In genomic region chr10:19204239-19204917, GRCh38 we compare ENCODE assay signal across 20 cellular contexts.
DNase-seq lines count a peak whose midpoint lies in the region; ATAC-seq, FAIRE-seq and TF ChIP-seq lines count a peak whose summit lies in the region.
"Had no signal": no experiment of that assay in that cellular context is flagged by ENCODE, and none has a peak within 500 bp of the region (broad histone marks: within the 10 kb centered on the region; RNA-seq: fewer than 3 reads in every experiment).

No MANE protein-coding gene starts in this region.

- DNase-seq in T47D (ENCODE audit: low read depth in 1 of 2, low spot score in 1 of 2) (peak; percentile 1 to 13), MCF 10A (ENCODE audit: unreplicated experiment) (no peak), RCC 7860 (ENCODE audit: low spot score) (peak; percentile 75), glomerular visceral epithelial cell (ENCODE audit: extremely low spot score) (peak; percentile 51), upper lobe of right lung (no peak), body of pancreas (no peak)
- no peak for DNase-seq in CD8-positive, alpha-beta T cell
- DNase-seq: 8988T, DMS 273 treated with DMSO at 0.1 percent for 48 hours, HFFc6, MG63, NCI-H1092 treated with DMSO at 0.1 percent for 48 hours, NCI-H2081 treated with DMSO at 0.1 percent for 48 hours, NCI-H524, SIG-M5 had no signal

- POLR2A ChIA-PET in MCF 10A (lab: Yijun Ruan, JAX): no interaction called here
- POLR2A ChIA-PET in CD8-positive, alpha-beta T cell (lab: Charles Lee): no interaction called here

- H3K4me3 Mint-ChIP-seq in MCF 10A (ENCODE audit: unreplicated experiment): no peak overlapping the region
- no peak overlapping the region for H3K4me3 Mint-ChIP-seq in CD8-positive, alpha-beta T cell
- H3K4me3 Mint-ChIP-seq: HFFc6 had no signal

- 45 to 47% methylated on average over 5 of the region's 5 CpGs for WGBS in body of pancreas, 2 donors

- CTCF ChIA-PET in MCF 10A (lab: Yijun Ruan, JAX): interaction anchor here (0.6 kb wide), 1 partner anchor 411 kb away, joined by 4 read pairs; no protein-coding TSS in a partner anchor
- CTCF ChIA-PET in CD8-positive, alpha-beta T cell (lab: Charles Lee): interaction anchor here (1.1 kb wide), 1 partner anchor 41 kb away, joined by 3 read pairs; no protein-coding TSS in a partner anchor

- H3K4me3 ChIP-seq in upper lobe of right lung (peak overlapping the region; percentile 34), body of pancreas (no peak overlapping the region)
- no peak overlapping the region for H3K4me3 ChIP-seq in CD8-positive, alpha-beta T cell (ENCODE audit: low read depth, low read length)
- H3K4me3 ChIP-seq: BLaER1 treated with 17β-estradiol and CSF1 and Interleukin-3, amounts not matched to agents 10 nM and 100 nM; K562; MG63 had no signal

- intact Hi-C loops in MCF 10A (cut with micrococcal nuclease) (no loop called here), upper lobe of right lung (cut with DNase I) (no loop called here), body of pancreas (cut with DNase I) (no loop called here)
- intact Hi-C loops in CD8-positive, alpha-beta T cell (cut with DNase I, micrococcal nuclease): no loop called here

- H3K4me1 Mint-ChIP-seq in MCF 10A (ENCODE audit: insufficient read depth, unreplicated experiment): no peaks in the 10 kb centered on the region
- H3K4me1 Mint-ChIP-seq in CD8-positive, alpha-beta T cell (ENCODE audit: low read depth): no peaks in the 10 kb centered on the region

- H3K9me3 Mint-ChIP-seq in MCF 10A (ENCODE audit: unreplicated experiment): no peaks in the 10 kb centered on the region
- H3K9me3 Mint-ChIP-seq in CD8-positive, alpha-beta T cell: peaks cover 6% of the 10 kb centered on the region

- H3K36me3 ChIP-seq in upper lobe of right lung (no peaks in the 10 kb centered on the region), body of pancreas (replicated peaks in 1 of 2; ENCODE audit: insufficient read depth in 1 of 2, low read depth in 2 of 2) (no peaks in the 10 kb centered on the region)
- no peaks in the 10 kb centered on the region for H3K36me3 ChIP-seq in CD8-positive, alpha-beta T cell (ENCODE audit: insufficient read depth, low read length)
- H3K36me3 ChIP-seq: BLaER1 treated with 17β-estradiol and CSF1 and Interleukin-3, amounts not matched to agents 10 nM and 100 nM; MG63 had no signal

- no peak for TF ChIP-seq CTCF in MCF 10A (IDR thresholded peaks at IDR 0.05; ENCODE audit: unreplicated experiment)
- TF ChIP-seq CTCF in upper lobe of right lung (IDR thresholded peaks at IDR 0.05): no peak
- TF ChIP-seq CTCF in CD8-positive, alpha-beta T cell (IDR thresholded peaks at IDR 0.05): no peak
- TF ChIP-seq CTCF in body of pancreas (IDR thresholded peaks at IDR 0.05): no peak

- in situ Hi-C loops in T47D (cut with HindIII; ENCODE audit: low pct_unique_long_range_greater_than_20kb, low sequenced_read_pairs): no loop called here

- BruUV-seq in MCF 10A (replicated peaks; lab: Mats Ljungman, UMichigan): no TSS peak

- H3K4me1 ChIP-seq in upper lobe of right lung (no peaks in the 10 kb centered on the region), body of pancreas (no peaks in the 10 kb centered on the region)
- H3K4me1 ChIP-seq in CD8-positive, alpha-beta T cell (ENCODE audit: insufficient read depth, low read length): no peaks in the 10 kb centered on the region
- H3K4me1 ChIP-seq: BLaER1 treated with 17β-estradiol and CSF1 and Interleukin-3, amounts not matched to agents 10 nM and 100 nM had no signal

- no peak for TF ChIP-seq POLR2A in body of pancreas (IDR thresholded peaks at IDR 0.05)

- no peaks in the 10 kb centered on the region for H3K36me3 Mint-ChIP-seq in MCF 10A (ENCODE audit: insufficient read depth, unreplicated experiment)
- no peaks in the 10 kb centered on the region for H3K36me3 Mint-ChIP-seq in CD8-positive, alpha-beta T cell

- H3K27me3 Mint-ChIP-seq in MCF 10A (ENCODE audit: insufficient read depth, unreplicated experiment): no peaks in the 10 kb centered on the region
- H3K27me3 Mint-ChIP-seq in CD8-positive, alpha-beta T cell (ENCODE audit: low read depth): no peaks in the 10 kb centered on the region

- H3K27ac Mint-ChIP-seq in MCF 10A (ENCODE audit: low read depth, unreplicated experiment): no peak overlapping the region
- H3K27ac Mint-ChIP-seq in CD8-positive, alpha-beta T cell: no peak overlapping the region
- H3K27ac Mint-ChIP-seq: HFFc6 had no signal

- peak; percentile 97 for FAIRE-seq in RCC 7860 (lab: Jason Lieb, UNC)
- FAIRE-seq: H54, K562 had no signal

- H3K9me3 ChIP-seq in upper lobe of right lung: no peaks in the 10 kb centered on the region
- no peaks in the 10 kb centered on the region for H3K9me3 ChIP-seq in CD8-positive, alpha-beta T cell (ENCODE audit: low read length)
- H3K9me3 ChIP-seq in body of pancreas: no peaks in the 10 kb centered on the region
- H3K9me3 ChIP-seq: BLaER1 treated with 17β-estradiol and CSF1 and Interleukin-3, amounts not matched to agents 10 nM and 100 nM; MG63 had no signal

- ATAC-seq in upper lobe of right lung (peak; percentile 74), HG03520 (IDR thresholded peaks at IDR 0.05; ENCODE audit: unreplicated experiment) (no peak), body of pancreas (no peak)
- ATAC-seq in CD8-positive, alpha-beta T cell: no peak
- ATAC-seq: K562 had no signal

- H3K27me3 ChIP-seq in upper lobe of right lung: no peaks in the 10 kb centered on the region
- H3K27me3 ChIP-seq in CD8-positive, alpha-beta T cell (ENCODE audit: insufficient read depth, low read length): no peaks in the 10 kb centered on the region
- H3K27me3 ChIP-seq in body of pancreas: no peaks in the 10 kb centered on the region
- H3K27me3 ChIP-seq: BLaER1 treated with 17β-estradiol and CSF1 and Interleukin-3, amounts not matched to agents 10 nM and 100 nM; MG63 had no signal

- no peak overlapping the region for H3K27ac ChIP-seq in upper lobe of right lung
- H3K27ac ChIP-seq in CD8-positive, alpha-beta T cell (ENCODE audit: low read depth, low read length): no peak overlapping the region
- H3K27ac ChIP-seq in body of pancreas: no peak overlapping the region
- H3K27ac ChIP-seq: BLaER1 treated with 17β-estradiol and CSF1 and Interleukin-3, amounts not matched to agents 10 nM and 100 nM; HL-60 had no signal

Comparison
In these comparisons a context has a peak if more than half of its experiments do, and no peak if none do; other contexts are left out.
1. DNase-seq: peak in T47D (2 of 2), RCC 7860 (single experiment) and glomerular visceral epithelial cell (single experiment); none in MCF 10A (single experiment), upper lobe of right lung (single experiment), CD8-positive, alpha-beta T cell (0 of 7) and body of pancreas (0 of 4).